ENCODE assay signal across 17 cellular contexts in genomic region chr1:68217060-68217554, GRCh38. TPM values are rescaled to one million over a fixed set of nuclear protein-coding genes. Genes with fewer than 3 reads are reported as not detected.
A peak's percentile ranks its signal among the peaks of the same experiment; 100 is the strongest.
DNase-seq lines count a peak whose midpoint lies in the region; ATAC-seq, FAIRE-seq and TF ChIP-seq lines count a peak whose summit lies in the region.
"Had no signal": no experiment of that assay in that cellular context is flagged by ENCODE, and none has a peak within 500 bp of the region (broad histone marks: within the 10 kb centered on the region; RNA-seq: fewer than 3 reads in every experiment).

No MANE protein-coding gene starts in this region.

- TF ChIP-seq POLR2A in GM12892 (IDR thresholded peaks at IDR 0.05; ENCODE audit: low read depth, low read length), result no peak

- no peak overlapping the region for H3K27ac ChIP-seq in fibroblast of lung (ENCODE audit: insufficient read depth, low read length)
- H3K27ac ChIP-seq: ovary had no signal

- H3K36me3 ChIP-seq in fibroblast of lung (ENCODE audit: control insufficient read depth, insufficient read depth, low read length), result no peaks in the 10 kb centered on the region
- H3K36me3 ChIP-seq: ovary had no signal

- H3K79me2 ChIP-seq in fibroblast of lung (ENCODE audit: control insufficient read depth, insufficient read depth, low read length), result peaks cover 83% of the 10 kb centered on the region

- no peaks in the 10 kb centered on the region for H3K27me3 ChIP-seq in fibroblast of lung (ENCODE audit: control insufficient read depth, insufficient read depth, low read length)
- H3K27me3 ChIP-seq: ovary had no signal

- ATAC-seq in HG03108 (IDR thresholded peaks at IDR 0.05; ENCODE audit: unreplicated experiment), result no peak
- no peak for ATAC-seq in HG02610 (IDR thresholded peaks at IDR 0.05; ENCODE audit: unreplicated experiment)
- ATAC-seq in HG03196 (IDR thresholded peaks at IDR 0.05; ENCODE audit: unreplicated experiment), result no peak
- ATAC-seq: stimulated activated naive CD8-positive, alpha-beta T cell treated with anti-CD3 and anti-CD28 coated beads, Interleukin-15, amount 100 ng/mL, for 72 hours had no signal

- POLR2A ChIA-PET in HEK293T (lab: Yijun Ruan, JAX), result interaction anchor here (0.8 to 2.2 kb wide), 2 partner anchors 13 to 15 kb away, joined by 3 to 14 read pairs; partner anchors contain the start of gene WLS

- H3K4me2 ChIP-seq in fibroblast of lung (ENCODE audit: extremely low read depth, insufficient read depth, low read length), result peak overlapping the region; percentile 49

- H3K9me3 ChIP-seq in fibroblast of lung (ENCODE audit: control insufficient read depth, insufficient read depth, low read depth, low read length), result no peaks in the 10 kb centered on the region
- H3K9me3 ChIP-seq: ovary had no signal

- CTCF ChIA-PET in HEK293T (lab: Yijun Ruan, JAX), result no interaction called here

- DNase-seq in HEK293T (ENCODE audit: extremely low spot score), result peak; percentile 68
- DNase-seq in NCI-H446 treated with DMSO at 0.1 percent for 48 hours (lab: John Stamatoyannopoulos, UW), result peak; percentile 94
- DNase-seq in fibroblast of lung (ENCODE audit: low read depth in 2 of 2), result peak in 1 of 2 donors; percentile 78
- peak; percentile 39 for DNase-seq in putamen (ENCODE audit: low spot score)
- no peak for DNase-seq in GM12892 (ENCODE audit: insufficient read length)
- DNase-seq: activated CD4-positive, alpha-beta T cell treated with anti-CD3 and anti-CD28 coated beads, Interleukin-2, amount 50 U/mL, for 4 hours; cortex of kidney; H9; NCI-H1105; NCI-H526; ovary; stimulated activated CD4-positive, alpha-beta T cell treated with anti-CD3 and anti-CD28 coated beads, Interleukin-12 subunit alpha, Interleukin-12 subunit beta, amount 100 ng/mL, for 4 hours; stimulated activated naive CD8-positive, alpha-beta T cell treated with anti-CD3 and anti-CD28 coated beads, Interleukin-15, amount 100 ng/mL, for 72 hours had no signal

- H3K9ac ChIP-seq in fibroblast of lung (ENCODE audit: insufficient read depth, low read length), result no peak overlapping the region

- H3K4me1 ChIP-seq in fibroblast of lung (ENCODE audit: control insufficient read depth, extremely low read depth, insufficient read depth, low read length), result peaks cover 23% of the 10 kb centered on the region

- no peak for TF ChIP-seq CTCF in fibroblast of lung (conservative IDR thresholded peaks at IDR 0.05 in 1 of 2, IDR thresholded peaks at IDR 0.05 in 1 of 2; ENCODE audit: low read depth in 1 of 2, low read length in 2 of 2)

- peaks cover 2% of the 10 kb centered on the region for H4K20me1 ChIP-seq in fibroblast of lung (ENCODE audit: control insufficient read depth, extremely low read depth, insufficient read depth, low read length)

- no peak overlapping the region for H3K4me3 ChIP-seq in fibroblast of lung (replicated peaks in 1 of 4; ENCODE audit: control extremely low read depth in 1 of 4, insufficient read depth in 1 of 4, low read depth in 3 of 4, low read length in 4 of 4)
- H3K4me3 ChIP-seq: ovary had no signal

- no peak for FAIRE-seq in GM12892 (lab: Jason Lieb, UNC)
- FAIRE-seq: RCC 7860 had no signal

- H2AFZ ChIP-seq in fibroblast of lung (ENCODE audit: low read length), result no peak overlapping the region

TF ChIP-seq in HEK293T, 16 proteins besides CTCF, POLR2A, EP300 and RAD21:
- TF ChIP-seq L3MBTL2 (conservative IDR thresholded peaks at IDR 0.05) (peak; percentile 57), ZNF384 (IDR thresholded peaks at IDR 0.05) (no peak), ARNT (IDR thresholded peaks at IDR 0.05) (no peak), PKNOX1 (IDR thresholded peaks at IDR 0.05) (peak; percentile 71), FOXK2 (IDR thresholded peaks at IDR 0.05) (peak; percentile 64; the same call in 1 of the 2 replicates), CTBP1 (IDR thresholded peaks at IDR 0.05; ENCODE audit: borderline replicate concordance) (peak; percentile 88), LEF1 (IDR thresholded peaks at IDR 0.05; ENCODE audit: borderline replicate concordance) (no peak), TARDBP (IDR thresholded peaks at IDR 0.05) (no peak), NFRKB (IDR thresholded peaks at IDR 0.05) (no peak), SP1 (IDR thresholded peaks at IDR 0.05) (no peak)

RNA-seq across cellular contexts. Expression of gene WLS, which starts 15.2 kb away (rescaled TPM):
- total RNA-seq in fibroblast of lung, result 85.5 and 156 TPM in 2 replicates
- polyA plus RNA-seq in fibroblast of lung, result 269 and 290 TPM in 2 replicates
- 185 and 242 TPM in 2 replicates for polyA plus RNA-seq in fibroblast of lung (2012)
- polyA minus RNA-seq in fibroblast of lung (ENCODE audit: low replicate concordance), result 256 and 350 TPM in 2 replicates
- polyA plus RNA-seq in GM12892 (2012; ENCODE audit: missing spikeins), result not detected
